ENCODE assay signal across 18 cellular contexts in the genomic region with DNA sequence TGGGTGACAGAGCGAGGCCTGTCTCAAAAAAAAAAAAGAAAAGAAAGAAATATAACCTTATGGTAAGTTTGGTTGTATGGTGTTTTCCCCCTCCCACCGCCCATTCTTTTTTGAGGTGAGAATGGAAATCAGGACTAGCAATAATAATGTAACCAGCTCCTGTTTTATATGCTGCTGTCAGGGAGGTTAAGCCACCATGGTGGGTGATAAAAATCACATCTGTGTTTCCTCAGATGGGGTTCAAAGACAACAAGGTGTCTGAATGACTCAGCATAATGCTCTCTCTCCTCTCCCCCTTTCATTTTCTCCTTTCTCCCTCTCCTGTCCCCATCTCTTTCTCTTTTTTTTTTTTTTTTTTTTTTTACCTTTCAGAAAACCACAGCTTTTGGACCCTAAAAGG. TPM values are rescaled to one million over a fixed set of nuclear protein-coding genes. Genes with fewer than 3 reads are reported as not detected.
DNase-seq lines count a peak whose midpoint lies in the region; ATAC-seq, FAIRE-seq and TF ChIP-seq lines count a peak whose summit lies in the region.
"Had no signal": no experiment of that assay in that cellular context is flagged by ENCODE, and none has a peak within 500 bp of the region (broad histone marks: within the 10 kb centered on the region; RNA-seq: fewer than 3 reads in every experiment).

No MANE protein-coding gene starts in this region.

- peak overlapping the region; percentile 77 for H3K27ac Mint-ChIP-seq in stimulated activated naive CD8-positive, alpha-beta T cell treated with anti-CD3 and anti-CD28 coated beads, Interleukin-15, Interleukin-2, amounts not matched to agents 100 ng/mL and 50 ng/mL, for 24 hours
- no peak overlapping the region for H3K27ac Mint-ChIP-seq in CD8-positive, alpha-beta T cell

- no peak for DNase-seq in HepG2 (ENCODE audit: low spot score)
- no peak for DNase-seq in right lobe of liver
- DNase-seq in SK-N-MC (ENCODE audit: low read depth, low spot score), result no peak
- DNase-seq in K562 (ENCODE audit: extremely low read depth in 1 of 4, low spot score in 3 of 4), result no peak
- DNase-seq in CD8-positive, alpha-beta T cell, result no peak
- DNase-seq in UCSD-AML1 (lab: John Stamatoyannopoulos, UW; ENCODE audit: unreplicated experiment), result no peak
- DNase-seq: aorta, NCI-H2081, NCI-H774, RPMI8226, testis had no signal

- H3K9me1 ChIP-seq in K562 (ENCODE audit: control insufficient read depth, insufficient read depth, low read length), result no peaks in the 10 kb centered on the region

- H2AFZ ChIP-seq in HepG2 (ENCODE audit: low read length) (no peak overlapping the region), K562 (ENCODE audit: low read depth, low read length) (no peak overlapping the region)
- H2AFZ ChIP-seq: hepatocyte had no signal

- CTCF ChIA-PET in HepG2 (lab: Yijun Ruan, JAX; ENCODE audit: low intra/inter-chr PET ratio, low total read pairs) (no interaction called here), K562 (lab: Yijun Ruan, JAX; ENCODE audit: low intra/inter-chr PET ratio) (no interaction called here)
- CTCF ChIA-PET in CD8-positive, alpha-beta T cell (lab: Charles Lee), result interaction anchor here (0.9 to 1.3 kb wide), 2 partner anchors 18 to 104 kb away, joined by 3 read pairs; no protein-coding TSS in a partner anchor

- H3K27ac ChIP-seq in HepG2 (ENCODE audit: extremely low read length, insufficient read depth, low read length) (peak overlapping the region; percentile 21), right lobe of liver (no peak overlapping the region), SK-N-MC (peak overlapping the region; percentile 61), K562 (ENCODE audit: extremely low read depth, low read depth, low read length) (no peak overlapping the region)
- H3K27ac ChIP-seq in CD8-positive, alpha-beta T cell (ENCODE audit: low read depth, low read length), result no peak overlapping the region
- H3K27ac ChIP-seq: coronary artery, hepatocyte, HL-60, right atrium auricular region, testis had no signal

- no peak for TF ChIP-seq EP300 in HepG2 (IDR thresholded peaks at IDR 0.05; ENCODE audit: low read depth in 2 of 2, low read length in 2 of 2)
- no peak for TF ChIP-seq EP300 in HepG2 (CRISPR knock-in tag; IDR thresholded peaks at IDR 0.05; ENCODE audit: borderline replicate concordance)
- no peak for TF ChIP-seq EP300 in K562 (IDR thresholded peaks at IDR 0.05; ENCODE audit: low read length)

- 100% methylated on average over 2 of the region's 2 CpGs for WGBS in HepG2 (ENCODE audit: low lambda C conversion rate)
- 100% methylated on average over 2 of the region's 2 CpGs for WGBS in right lobe of liver (ENCODE audit: insufficient coverage, low coverage, low lambda C conversion rate, missing lambda C conversion rate)
- 90% methylated on average over 2 of the region's 2 CpGs for WGBS in K562 (ENCODE audit: insufficient coverage, low coverage, missing lambda C conversion rate)

- H3K27me3 Mint-ChIP-seq in stimulated activated naive CD8-positive, alpha-beta T cell treated with anti-CD3 and anti-CD28 coated beads, Interleukin-15, Interleukin-2, amounts not matched to agents 100 ng/mL and 50 ng/mL, for 24 hours, result no peaks in the 10 kb centered on the region
- H3K27me3 Mint-ChIP-seq in CD8-positive, alpha-beta T cell (ENCODE audit: low read depth), result no peaks in the 10 kb centered on the region

- in situ Hi-C loops in HepG2 (cut with HindIII; ENCODE audit: extremely low pct_ligation_motif_present, low pct_unique_long_range_greater_than_20kb) (no loop called here), K562 (cut with MboI) (no loop called here)

- no peaks in the 10 kb centered on the region for H4K20me1 ChIP-seq in HepG2 (ENCODE audit: insufficient read depth, low read length)
- no peaks in the 10 kb centered on the region for H4K20me1 ChIP-seq in K562 (replicated peaks; ENCODE audit: control insufficient read depth, insufficient read depth, low read length)

- POLR2A ChIA-PET in HepG2 (lab: Yijun Ruan, JAX) (no interaction called here), K562 (lab: Yijun Ruan, JAX) (interaction anchor here (0.7 to 2.6 kb wide), 4 partner anchors 9 to 36 kb away, joined by 3 to 10 read pairs (median 4); no protein-coding TSS in a partner anchor)
- POLR2A ChIA-PET in CD8-positive, alpha-beta T cell (lab: Charles Lee), result interaction anchor here (0.6 to 1.5 kb wide), 3 partner anchors 35 to 156 kb away, joined by 3 to 5 read pairs (median 3); no protein-coding TSS in a partner anchor

- H3K4me3 ChIP-seq in HepG2 (replicated peaks in 1 of 3; ENCODE audit: insufficient read depth in 1 of 3, low read depth in 2 of 3, low read length in 3 of 3), result no peak overlapping the region
- H3K4me3 ChIP-seq in right lobe of liver, result no peak overlapping the region
- no peak overlapping the region for H3K4me3 ChIP-seq in SK-N-MC
- no peak overlapping the region for H3K4me3 ChIP-seq in K562
- no peak overlapping the region for H3K4me3 ChIP-seq in CD8-positive, alpha-beta T cell (ENCODE audit: low read depth, low read length)
- H3K4me3 ChIP-seq: coronary artery, hepatocyte, right atrium auricular region, testis had no signal

- no TSS peak for BruUV-seq in HepG2 (replicated peaks; lab: Mats Ljungman, UMichigan)
- BruUV-seq in K562 (replicated peaks; lab: Mats Ljungman, UMichigan), result no TSS peak

- peaks cover 38% of the 10 kb centered on the region for H3K4me1 Mint-ChIP-seq in stimulated activated naive CD8-positive, alpha-beta T cell treated with anti-CD3 and anti-CD28 coated beads, Interleukin-15, Interleukin-2, amounts not matched to agents 100 ng/mL and 50 ng/mL, for 24 hours (ENCODE audit: low read depth)
- H3K4me1 Mint-ChIP-seq in CD8-positive, alpha-beta T cell (ENCODE audit: low read depth), result peaks cover 29% of the 10 kb centered on the region

- TF ChIP-seq CTCF in HepG2 (CRISPR knock-in tag; IDR thresholded peaks at IDR 0.05) (no peak), right lobe of liver (IDR thresholded peaks at IDR 0.05) (no peak), K562 (IDR thresholded peaks at IDR 0.05 in 2 of 3, conservative IDR thresholded peaks at IDR 0.05 in 1 of 3; ENCODE audit: insufficient read depth in 2 of 3, low read depth in 1 of 3, low read length in 3 of 3) (no peak)
- no peak for TF ChIP-seq CTCF in CD8-positive, alpha-beta T cell (IDR thresholded peaks at IDR 0.05)

- H3K4me3 Mint-ChIP-seq in stimulated activated naive CD8-positive, alpha-beta T cell treated with anti-CD3 and anti-CD28 coated beads, Interleukin-15, Interleukin-2, amounts not matched to agents 100 ng/mL and 50 ng/mL, for 24 hours, result no peak overlapping the region
- no peak overlapping the region for H3K4me3 Mint-ChIP-seq in CD8-positive, alpha-beta T cell
- H3K4me3 Mint-ChIP-seq: T-helper 1 cell treated with Interleukin-12 subunit alpha and Interleukin-12 subunit beta and Interleukin-4 antibody, amounts not matched to agents 30 μg/mL and 1 μg/mL, for 36 hours had no signal

- TF ChIP-seq RAD21 in HepG2 (CRISPR knock-in tag; IDR thresholded peaks at IDR 0.05) (no peak), K562 (CRISPR knock-in tag; conservative IDR thresholded peaks at IDR 0.05 in 1 of 2, IDR thresholded peaks at IDR 0.05 in 1 of 2) (no peak)

- H3K79me2 ChIP-seq in HepG2 (ENCODE audit: insufficient read depth, low read length) (no peaks in the 10 kb centered on the region), K562 (ENCODE audit: control insufficient read depth, insufficient read depth, low read length) (no peaks in the 10 kb centered on the region)

- TF ChIP-seq POLR2A in HepG2 (IDR thresholded peaks at IDR 0.05; ENCODE audit: insufficient read depth in 1 of 2, low read depth in 2 of 2, low read length in 2 of 2) (no peak), right lobe of liver (IDR thresholded peaks at IDR 0.05) (no peak), K562 (conservative IDR thresholded peaks at IDR 0.05) (no peak)

- no peaks in the 10 kb centered on the region for H3K9me3 ChIP-seq in HepG2 (ENCODE audit: low read length)
- no peaks in the 10 kb centered on the region for H3K9me3 ChIP-seq in right lobe of liver
- H3K9me3 ChIP-seq in SK-N-MC (ENCODE audit: low read depth, low read length), result no peaks in the 10 kb centered on the region
- H3K9me3 ChIP-seq in K562 (replicated peaks; ENCODE audit: control insufficient read depth, insufficient read depth, low read depth, low read length), result no peaks in the 10 kb centered on the region
- H3K9me3 ChIP-seq in CD8-positive, alpha-beta T cell (ENCODE audit: low read length), result no peaks in the 10 kb centered on the region
- H3K9me3 ChIP-seq: right atrium auricular region, testis had no signal

- ATAC-seq in HepG2 (no peak), right lobe of liver (no peak), K562 (no peak), GM21619 (IDR thresholded peaks at IDR 0.05; ENCODE audit: unreplicated experiment) (no peak)
- ATAC-seq in CD8-positive, alpha-beta T cell, result no peak

- H3K9ac ChIP-seq in HepG2 (ENCODE audit: insufficient read depth, low read depth, low read length), result no peak overlapping the region
- H3K9ac ChIP-seq in SK-N-MC (ENCODE audit: insufficient read length), result no peak overlapping the region
- H3K9ac ChIP-seq in K562 (ENCODE audit: insufficient read depth in 1 of 2, low read depth in 2 of 2, low read length in 2 of 2), result no peak overlapping the region

- FAIRE-seq in HepG2 (lab: Jason Lieb, UNC), result no peak
- FAIRE-seq in K562 (lab: Jason Lieb, UNC), result no peak

- intact Hi-C loops in HepG2 (cut with micrococcal nuclease; ENCODE audit: unreplicated experiment) (no loop called here), right lobe of liver (cut with DNase I) (no loop called here), K562 (cut with micrococcal nuclease) (no loop called here)
- intact Hi-C loops in CD8-positive, alpha-beta T cell (cut with DNase I, micrococcal nuclease), result no loop called here

- H3K27me3 ChIP-seq in HepG2 (ENCODE audit: control insufficient read depth in 1 of 2, insufficient read depth in 2 of 2, low read length in 2 of 2), result no peaks in the 10 kb centered on the region
- H3K27me3 ChIP-seq in right lobe of liver, result no peaks in the 10 kb centered on the region
- no peaks in the 10 kb centered on the region for H3K27me3 ChIP-seq in K562 (ENCODE audit: control insufficient read depth in 2 of 2, insufficient read depth in 2 of 2, low read length in 2 of 2)
- no peaks in the 10 kb centered on the region for H3K27me3 ChIP-seq in CD8-positive, alpha-beta T cell (ENCODE audit: insufficient read depth, low read length)
- H3K27me3 ChIP-seq: hepatocyte, right atrium auricular region, testis had no signal

- no peak overlapping the region for H3K4me2 ChIP-seq in HepG2 (ENCODE audit: low read depth, low read length)
- no peak overlapping the region for H3K4me2 ChIP-seq in K562 (ENCODE audit: insufficient read depth, low read length)
- H3K4me2 ChIP-seq: hepatocyte had no signal

- H3K36me3 ChIP-seq in HepG2 (replicated peaks in 1 of 2; ENCODE audit: control insufficient read depth in 1 of 2, insufficient read depth in 2 of 2, low read length in 2 of 2) (peaks cover 34 to 77% of the 10 kb centered on the region in 2 experiments), right lobe of liver (peaks cover 9 to 75% (median 26%) of the 10 kb centered on the region in 4 donors), SK-N-MC (ENCODE audit: insufficient read depth, low read length) (peaks cover 94% of the 10 kb centered on the region), K562 (ENCODE audit: control insufficient read depth, insufficient read depth, low read length) (peaks cover 86% of the 10 kb centered on the region)
- H3K36me3 ChIP-seq in CD8-positive, alpha-beta T cell (ENCODE audit: insufficient read depth, low read length), result peaks cover 58% of the 10 kb centered on the region

- no peaks in the 10 kb centered on the region for H3K9me3 Mint-ChIP-seq in stimulated activated naive CD8-positive, alpha-beta T cell treated with anti-CD3 and anti-CD28 coated beads, Interleukin-15, Interleukin-2, amounts not matched to agents 100 ng/mL and 50 ng/mL, for 24 hours
- no peaks in the 10 kb centered on the region for H3K9me3 Mint-ChIP-seq in CD8-positive, alpha-beta T cell
- H3K9me3 Mint-ChIP-seq: T-helper 1 cell treated with Interleukin-12 subunit alpha and Interleukin-12 subunit beta and Interleukin-4 antibody, amounts not matched to agents 30 μg/mL and 1 μg/mL, for 36 hours had no signal

- H3K36me3 Mint-ChIP-seq in stimulated activated naive CD8-positive, alpha-beta T cell treated with anti-CD3 and anti-CD28 coated beads, Interleukin-15, Interleukin-2, amounts not matched to agents 100 ng/mL and 50 ng/mL, for 24 hours (ENCODE audit: low read depth), result peaks cover 83% of the 10 kb centered on the region
- peaks cover 85% of the 10 kb centered on the region for H3K36me3 Mint-ChIP-seq in CD8-positive, alpha-beta T cell

- peaks cover 11% of the 10 kb centered on the region; the same call in 1 of the 2 replicates for H3K4me1 ChIP-seq in HepG2 (ENCODE audit: insufficient read depth, low read length)
- H3K4me1 ChIP-seq in right lobe of liver, result no peaks in the 10 kb centered on the region
- H3K4me1 ChIP-seq in K562 (replicated peaks in 1 of 2; ENCODE audit: control insufficient read depth in 2 of 2, insufficient read depth in 2 of 2, low read length in 2 of 2), result peaks cover 0 to 7% of the 10 kb centered on the region in 2 experiments; a peak in 2 of 5 replicates
- peaks cover 9% of the 10 kb centered on the region for H3K4me1 ChIP-seq in CD8-positive, alpha-beta T cell (ENCODE audit: insufficient read depth, low read length)
- H3K4me1 ChIP-seq: right atrium auricular region, testis had no signal

RNA-seq across cellular contexts. Expression of a gene that starts 28.3 kb away (rescaled TPM):
- total RNA-seq in HepG2 (2016; rRNA removed; fragmentation: Illumina TruSeq; extraction: Trizol) (8.0 and 8.2 TPM in 2 replicates), right lobe of liver (10 to 100 TPM in 2 of 6 experiments, 1 to 10 TPM in 4; 8.1 to 19.4 (median 9.5) TPM), K562 (2014; rRNA removed) (7.4 and 8.0 TPM in 2 replicates), K562 (2014; rRNA removed; fragmentation: Illumina TruSeq; extraction: Trizol) (8.2 and 9.3 TPM in 2 replicates), K562 (2015; rRNA removed; fragmentation: Illumina TruSeq; extraction: Trizol) (5.4 and 6.0 TPM in 2 replicates), K562 (2021) (11.2 and 12.8 TPM in 2 replicates)
- 2.1 and 3.3 TPM in 2 replicates for total RNA-seq in HepG2 (2016; cell fraction: cytosol; rRNA removed; fragmentation: Illumina TruSeq; extraction: Trizol; ENCODE audit: low read depth)
- 8.1 and 8.3 TPM in 2 replicates for total RNA-seq in HepG2 (2016; cell fraction: insoluble cytoplasmic fraction; rRNA removed; fragmentation: Illumina TruSeq; extraction: Trizol)
- 3.8 and 4.8 TPM in 2 replicates for total RNA-seq in HepG2 (2016; cell fraction: membrane; rRNA removed; fragmentation: Illumina TruSeq; extraction: Trizol)
- total RNA-seq in HepG2 (2016; cell fraction: nucleus; rRNA removed; fragmentation: Illumina TruSeq; extraction: Trizol), result 6.5 and 7.9 TPM in 2 replicates
- polyA plus RNA-seq in HepG2 (2011; rRNA removed) (11.7 and 11.8 TPM in 2 replicates), K562 (2011; rRNA removed) (10.0 and 10.9 TPM in 2 replicates), K562 (2014; fragmentation: Illumina TruSeq; extraction: Trizol) (7.5 and 8.4 TPM in 2 replicates), K562 (2014; fragmentation: Nextera tagmentation; extraction: Ambion mirVana) (1 to 10 TPM; 1.6 to 4.1 TPM), K562 (2014; rRNA removed) (7.5 and 7.7 TPM in 2 replicates)
- 8.4 and 9.7 TPM in 2 replicates for polyA plus RNA-seq in HepG2 (2011; cell fraction: cytosol; rRNA removed)
- 15.3 and 16.2 TPM in 2 replicates for polyA plus RNA-seq in HepG2 (2011; cell fraction: nucleus; rRNA removed)
- polyA plus RNA-seq in HepG2 (2012), result 8.7 and 13.7 TPM in 2 replicates
- 0.29 and 0.33 TPM in 2 replicates for polyA plus RNA-seq in HepG2 (2016; cell fraction: cytosol; fragmentation: Illumina TruSeq; extraction: Trizol; ENCODE audit: low read depth)
- polyA plus RNA-seq in HepG2 (2016; cell fraction: insoluble cytoplasmic fraction; fragmentation: Illumina TruSeq; extraction: Trizol; ENCODE audit: low read depth), result 4.5 and 5.5 TPM in 2 replicates
- 0.94 and 1.1 TPM in 2 replicates for polyA plus RNA-seq in HepG2 (2016; cell fraction: membrane; fragmentation: Illumina TruSeq; extraction: Trizol; ENCODE audit: low read depth)
- polyA plus RNA-seq in HepG2 (2016; cell fraction: nucleus; fragmentation: Illumina TruSeq; extraction: Trizol; ENCODE audit: insufficient read depth, low read depth), result 11.6 and 15.6 TPM in 2 replicates
- 9.7 and 21.6 TPM in 2 replicates for polyA minus RNA-seq in HepG2 (2011; rRNA and poly(A)+ RNA removed; ENCODE audit: low replicate concordance)
- 7.6 and 8.8 TPM in 2 replicates for polyA minus RNA-seq in HepG2 (2011; cell fraction: cytosol; rRNA and poly(A)+ RNA removed)
- 13.0 and 16.4 TPM in 2 replicates for polyA minus RNA-seq in HepG2 (2011; cell fraction: nucleus; rRNA and poly(A)+ RNA removed)
- total RNA-seq in K562 (2011; cell fraction: chromatin; rRNA removed; ENCODE audit: low replicate concordance), result 22.1 and 52.0 TPM in 2 replicates
- total RNA-seq in K562 (2011; cell fraction: nucleolus; rRNA removed), result 15.7 and 16.2 TPM in 2 replicates
- 17.7 and 19.2 TPM in 2 replicates for total RNA-seq in K562 (2011; cell fraction: nucleoplasm; rRNA removed)
- 12.0 and 12.4 TPM in 2 replicates for polyA plus RNA-seq in K562 (2011; cell fraction: cytosol; rRNA removed)
- 10.6 and 15.7 TPM in 2 replicates for polyA plus RNA-seq in K562 (2011; cell fraction: nucleus; rRNA removed)
- 8.0 and 12.3 TPM in 2 replicates for polyA plus RNA-seq in K562 (2012)
- 10.5 and 11.8 TPM in 2 replicates for polyA minus RNA-seq in K562 (2011; rRNA and poly(A)+ RNA removed)
- 7.3 and 8.7 TPM in 2 replicates for polyA minus RNA-seq in K562 (2011; cell fraction: cytosol; rRNA and poly(A)+ RNA removed)
- 8.9 and 11.8 TPM in 2 replicates for polyA minus RNA-seq in K562 (2011; cell fraction: nucleus; rRNA and poly(A)+ RNA removed)
- 10 to 100 TPM; 27.5 to 31.0 TPM for total RNA-seq in CD8-positive, alpha-beta T cell

RNA-seq across cellular contexts. Expression of a gene that starts 53.7 kb away (rescaled TPM):
- total RNA-seq in HepG2 (2016; rRNA removed; fragmentation: Illumina TruSeq; extraction: Trizol) (83.6 and 109 TPM in 2 replicates), right lobe of liver (10 to 100 TPM; 32.1 to 61.9 (median 50.4) TPM), K562 (2014; rRNA removed) (95.1 and 111 TPM in 2 replicates), K562 (2014; rRNA removed; fragmentation: Illumina TruSeq; extraction: Trizol) (86.6 and 88.2 TPM in 2 replicates), K562 (2015; rRNA removed; fragmentation: Illumina TruSeq; extraction: Trizol) (90.7 and 93.9 TPM in 2 replicates), K562 (2021) (78.5 and 95.2 TPM in 2 replicates)
- total RNA-seq in HepG2 (2016; cell fraction: cytosol; rRNA removed; fragmentation: Illumina TruSeq; extraction: Trizol; ENCODE audit: low read depth), result 79.6 and 86.8 TPM in 2 replicates
- total RNA-seq in HepG2 (2016; cell fraction: insoluble cytoplasmic fraction; rRNA removed; fragmentation: Illumina TruSeq; extraction: Trizol), result 89.2 and 94.7 TPM in 2 replicates
- total RNA-seq in HepG2 (2016; cell fraction: membrane; rRNA removed; fragmentation: Illumina TruSeq; extraction: Trizol), result 169 and 188 TPM in 2 replicates
- total RNA-seq in HepG2 (2016; cell fraction: nucleus; rRNA removed; fragmentation: Illumina TruSeq; extraction: Trizol), result 40.2 and 49.9 TPM in 2 replicates
- polyA plus RNA-seq in HepG2 (2011; rRNA removed) (62.4 and 77.0 TPM in 2 replicates), K562 (2011; rRNA removed) (118 and 129 TPM in 2 replicates), K562 (2014; fragmentation: Illumina TruSeq; extraction: Trizol) (95.7 and 105 TPM in 2 replicates), K562 (2014; fragmentation: Nextera tagmentation; extraction: Ambion mirVana) (10 to 100 TPM; 19.5 to 25.7 TPM), K562 (2014; rRNA removed) (150 and 179 TPM in 2 replicates)
- polyA plus RNA-seq in HepG2 (2011; cell fraction: cytosol; rRNA removed), result 52.2 and 64.2 TPM in 2 replicates
- 37.8 and 45.4 TPM in 2 replicates for polyA plus RNA-seq in HepG2 (2011; cell fraction: nucleus; rRNA removed)
- 77.5 and 77.9 TPM in 2 replicates for polyA plus RNA-seq in HepG2 (2012)
- 124 and 135 TPM in 2 replicates for polyA plus RNA-seq in HepG2 (2016; cell fraction: cytosol; fragmentation: Illumina TruSeq; extraction: Trizol; ENCODE audit: low read depth)
- polyA plus RNA-seq in HepG2 (2016; cell fraction: insoluble cytoplasmic fraction; fragmentation: Illumina TruSeq; extraction: Trizol; ENCODE audit: low read depth), result 149 and 181 TPM in 2 replicates
- polyA plus RNA-seq in HepG2 (2016; cell fraction: membrane; fragmentation: Illumina TruSeq; extraction: Trizol; ENCODE audit: low read depth), result 172 and 199 TPM in 2 replicates
- 67.0 and 73.1 TPM in 2 replicates for polyA plus RNA-seq in HepG2 (2016; cell fraction: nucleus; fragmentation: Illumina TruSeq; extraction: Trizol; ENCODE audit: insufficient read depth, low read depth)
- 166 and 255 TPM in 2 replicates for polyA minus RNA-seq in HepG2 (2011; rRNA and poly(A)+ RNA removed; ENCODE audit: low replicate concordance)
- polyA minus RNA-seq in HepG2 (2011; cell fraction: cytosol; rRNA and poly(A)+ RNA removed), result 61.4 and 69.0 TPM in 2 replicates
- polyA minus RNA-seq in HepG2 (2011; cell fraction: nucleus; rRNA and poly(A)+ RNA removed), result 87.8 and 114 TPM in 2 replicates
- total RNA-seq in K562 (2011; cell fraction: chromatin; rRNA removed; ENCODE audit: low replicate concordance), result 64.2 and 98.3 TPM in 2 replicates
- total RNA-seq in K562 (2011; cell fraction: nucleolus; rRNA removed), result 52.0 and 54.5 TPM in 2 replicates
- 63.2 and 73.9 TPM in 2 replicates for total RNA-seq in K562 (2011; cell fraction: nucleoplasm; rRNA removed)
- polyA plus RNA-seq in K562 (2011; cell fraction: cytosol; rRNA removed), result 116 and 133 TPM in 2 replicates
- polyA plus RNA-seq in K562 (2011; cell fraction: nucleus; rRNA removed), result 41.7 and 49.3 TPM in 2 replicates
- 90.9 and 131 TPM in 2 replicates for polyA plus RNA-seq in K562 (2012)
- 160 and 181 TPM in 2 replicates for polyA minus RNA-seq in K562 (2011; rRNA and poly(A)+ RNA removed)
- 57.2 and 71.0 TPM in 2 replicates for polyA minus RNA-seq in K562 (2011; cell fraction: cytosol; rRNA and poly(A)+ RNA removed)
- 53.3 and 75.0 TPM in 2 replicates for polyA minus RNA-seq in K562 (2011; cell fraction: nucleus; rRNA and poly(A)+ RNA removed)
- total RNA-seq in CD8-positive, alpha-beta T cell, result 100 to 1,000 TPM; 233 to 246 TPM

Comparison
In these comparisons a context has a peak if more than half of its experiments do, and no peak if none do; other contexts are left out.
1. H3K27ac ChIP-seq: peak in HepG2 (single experiment) and SK-N-MC (single experiment); none in right lobe of liver (0 of 3), K562 (single experiment) and CD8-positive, alpha-beta T cell (single experiment).